18 cellular contexts compared by ENCODE assay signal in genomic region chr9:129551393-129551973, GRCh38.
DNase-seq lines count a peak whose midpoint lies in the region; TF ChIP-seq lines count a peak whose summit lies in the region.
"Had no signal": no experiment of that assay in that cellular context is flagged by ENCODE, and none has a peak within 500 bp of the region (broad histone marks: within the 10 kb centered on the region; RNA-seq: fewer than 3 reads in every experiment).

No MANE protein-coding gene starts in this region.

- H3K9ac ChIP-seq in adipocyte (ENCODE audit: low read length) = peak overlapping the region; percentile 32
- no peak overlapping the region for H3K9ac ChIP-seq in mesenchymal stem cell (ENCODE audit: low read length)

- POLR2A ChIA-PET in RWPE1 (lab: Yijun Ruan, JAX; ENCODE audit: low non-redundant PET) = no interaction called here

- no peak overlapping the region for H3K4ac ChIP-seq in mesenchymal stem cell (ENCODE audit: low read depth in 1 of 2, low read length in 2 of 2)

- peak overlapping the region; percentile 37 for H3K4me3 Mint-ChIP-seq in progenitor cell of endocrine pancreas (ENCODE audit: low read depth)
- H3K4me3 Mint-ChIP-seq in activated naive CD4-positive, alpha-beta T cell treated with anti-CD3 and anti-CD28 coated beads for 36 hours = no peak overlapping the region

- no peak overlapping the region for H2BK15ac ChIP-seq in mesenchymal stem cell (ENCODE audit: low read depth, poor library complexity, severe bottlenecking)

- H3K36me3 Mint-ChIP-seq in progenitor cell of endocrine pancreas (ENCODE audit: insufficient read depth) = no peaks in the 10 kb centered on the region
- no peaks in the 10 kb centered on the region for H3K36me3 Mint-ChIP-seq in activated naive CD4-positive, alpha-beta T cell treated with anti-CD3 and anti-CD28 coated beads for 36 hours (ENCODE audit: low read depth)

- H3K18ac ChIP-seq in mesenchymal stem cell (ENCODE audit: low read depth in 1 of 2, low read length in 2 of 2) = no peak overlapping the region

- no peak overlapping the region for H3K27ac ChIP-seq in mesenchymal stem cell (ENCODE audit: low read length, poor library complexity, severe bottlenecking)
- H3K27ac ChIP-seq in substantia nigra (ENCODE audit: low read depth, low read length, poor library complexity, severe bottlenecking) = no peak overlapping the region
- H3K27ac ChIP-seq in RWPE1 = no peak overlapping the region
- H3K27ac ChIP-seq: PC-9 had no signal

- H3K23ac ChIP-seq in mesenchymal stem cell (ENCODE audit: low read length in 2 of 2) = no peak overlapping the region

- H3K9me3 ChIP-seq in adipocyte (ENCODE audit: control insufficient read depth, low read length) (no peaks in the 10 kb centered on the region), mesenchymal stem cell (ENCODE audit: control insufficient read depth, low read length) (no peaks in the 10 kb centered on the region)
- H3K9me3 ChIP-seq: Caco-2 had no signal

- no peak overlapping the region for H2BK5ac ChIP-seq in mesenchymal stem cell (ENCODE audit: low read depth, low read length, poor library complexity, severe bottlenecking)

- intact Hi-C loops in activated naive CD4-positive, alpha-beta T cell treated with anti-CD3 and anti-CD28 coated beads for 36 hours (cut with micrococcal nuclease) = no loop called here

- no peak overlapping the region for H4K91ac ChIP-seq in mesenchymal stem cell (ENCODE audit: low read length)

- no peak overlapping the region for H2BK120ac ChIP-seq in mesenchymal stem cell (ENCODE audit: low read depth, low read length)

- H3K4me2 ChIP-seq in mesenchymal stem cell (ENCODE audit: low read length, poor library complexity, severe bottlenecking) = no peak overlapping the region
- H3K4me2 ChIP-seq: PC-9 had no signal

- no peak overlapping the region for H4K8ac ChIP-seq in mesenchymal stem cell (ENCODE audit: low read length)

- no peaks in the 10 kb centered on the region for H3K36me3 ChIP-seq in adipocyte (ENCODE audit: control insufficient read depth, insufficient read depth, low read length, severe bottlenecking)
- no peaks in the 10 kb centered on the region for H3K36me3 ChIP-seq in mesenchymal stem cell (ENCODE audit: control insufficient read depth in 1 of 2, insufficient read depth in 2 of 2, low read depth in 1 of 2, low read length in 2 of 2)

- H2AK5ac ChIP-seq in mesenchymal stem cell (ENCODE audit: low read length, severe bottlenecking) = peak overlapping the region; percentile 16

- TF ChIP-seq CTCF in GM20000 (IDR thresholded peaks at IDR 0.05; ENCODE audit: extremely low read depth, missing control alignments) (no peak), progenitor cell of endocrine pancreas (IDR thresholded peaks at IDR 0.05; ENCODE audit: unreplicated experiment) (no peak), RWPE1 (conservative IDR thresholded peaks at IDR 0.05; ENCODE audit: low read depth) (no peak)

- H3K14ac ChIP-seq in mesenchymal stem cell (ENCODE audit: low read length in 2 of 2) = no peak overlapping the region

- H3K27me3 Mint-ChIP-seq in progenitor cell of endocrine pancreas = no peaks in the 10 kb centered on the region
- peaks cover 25% of the 10 kb centered on the region for H3K27me3 Mint-ChIP-seq in activated naive CD4-positive, alpha-beta T cell treated with anti-CD3 and anti-CD28 coated beads for 36 hours (ENCODE audit: low read depth)

- peak overlapping the region in 1 of 2 experiments; percentile 2 for H2BK12ac ChIP-seq in mesenchymal stem cell (ENCODE audit: low read length in 2 of 2)

- CTCF ChIA-PET in activated naive CD4-positive, alpha-beta T cell treated with anti-CD3 and anti-CD28 coated beads for 36 hours (lab: Charles Lee) = interaction anchor here (0.5 kb wide), 1 partner anchor 11 kb away, joined by 3 read pairs; no protein-coding TSS in a partner anchor
- CTCF ChIA-PET in RWPE1 (lab: Yijun Ruan, JAX) = interaction anchor here (1.4 kb wide), 1 partner anchor 19 kb away, joined by 4 read pairs; no protein-coding TSS in a partner anchor

- no peak overlapping the region for H3K4me3 ChIP-seq in adipocyte (ENCODE audit: low read length)
- H3K4me3 ChIP-seq in mesenchymal stem cell (ENCODE audit: insufficient read depth in 1 of 2, low read depth in 1 of 2, low read length in 2 of 2) = no peak overlapping the region
- H3K4me3 ChIP-seq: PC-9 had no signal

- peaks cover 24% of the 10 kb centered on the region for H3K4me1 Mint-ChIP-seq in progenitor cell of endocrine pancreas (ENCODE audit: low read depth)
- H3K4me1 Mint-ChIP-seq in activated naive CD4-positive, alpha-beta T cell treated with anti-CD3 and anti-CD28 coated beads for 36 hours (ENCODE audit: low read depth) = peaks cover 7% of the 10 kb centered on the region

- H3K79me1 ChIP-seq in mesenchymal stem cell (replicated peaks; ENCODE audit: low read length, poor library complexity, severe bottlenecking) = no peaks in the 10 kb centered on the region

- H3K27ac Mint-ChIP-seq in progenitor cell of endocrine pancreas = no peak overlapping the region
- H3K27ac Mint-ChIP-seq in activated naive CD4-positive, alpha-beta T cell treated with anti-CD3 and anti-CD28 coated beads for 36 hours = no peak overlapping the region
- H3K27ac Mint-ChIP-seq: H9 had no signal

- H3K27me3 ChIP-seq in adipocyte (replicated peaks; ENCODE audit: control insufficient read depth, insufficient read depth, low read length) = no peaks in the 10 kb centered on the region
- H3K27me3 ChIP-seq in mesenchymal stem cell (ENCODE audit: control insufficient read depth in 1 of 2, insufficient read depth in 1 of 2, low read length in 2 of 2) = peaks cover 0 to 2% of the 10 kb centered on the region in 2 experiments

- DNase-seq in GM20000 (ENCODE audit: low spot score) = peak; percentile 8
- no peak for DNase-seq in adipocyte (ENCODE audit: low read depth)
- no peak for DNase-seq in mesenchymal stem cell
- no peak for DNase-seq in progenitor cell of endocrine pancreas (ENCODE audit: low spot score, unreplicated experiment)
- DNase-seq in activated naive CD4-positive, alpha-beta T cell treated with anti-CD3 and anti-CD28 coated beads for 36 hours = no peak
- DNase-seq in NAMALWA (ENCODE audit: low spot score) = no peak
- DNase-seq in substantia nigra (lab: John Stamatoyannopoulos, UW) = no peak
- no peak for DNase-seq in RWPE1 (ENCODE audit: low spot score)
- DNase-seq: ACHN, Caco-2, DMS53, H9, KG1, NCI-H1048, NCI-H2081 treated with DMSO at 0.1 percent for 48 hours, NCI-H510A treated with DMSO at 0.1 percent for 48 hours, NCI-H82, PC-9 had no signal

- no peak overlapping the region for H2AFZ ChIP-seq in mesenchymal stem cell (ENCODE audit: low read depth, low read length)
- H2AFZ ChIP-seq: PC-9 had no signal

- H3K9me3 Mint-ChIP-seq in progenitor cell of endocrine pancreas (ENCODE audit: low read depth) = no peaks in the 10 kb centered on the region
- no peaks in the 10 kb centered on the region for H3K9me3 Mint-ChIP-seq in activated naive CD4-positive, alpha-beta T cell treated with anti-CD3 and anti-CD28 coated beads for 36 hours
- H3K9me3 Mint-ChIP-seq: H9 had no signal

- 91% methylated on average over 3 of the region's 3 CpGs for WGBS in mesenchymal stem cell

- H3K4me1 ChIP-seq in adipocyte (ENCODE audit: control insufficient read depth, insufficient read depth, low read length) = peaks cover 24% of the 10 kb centered on the region
- H3K4me1 ChIP-seq in mesenchymal stem cell (ENCODE audit: control insufficient read depth, insufficient read depth, low read depth, low read length) = peaks cover 27% of the 10 kb centered on the region
